In the genomic region with DNA sequence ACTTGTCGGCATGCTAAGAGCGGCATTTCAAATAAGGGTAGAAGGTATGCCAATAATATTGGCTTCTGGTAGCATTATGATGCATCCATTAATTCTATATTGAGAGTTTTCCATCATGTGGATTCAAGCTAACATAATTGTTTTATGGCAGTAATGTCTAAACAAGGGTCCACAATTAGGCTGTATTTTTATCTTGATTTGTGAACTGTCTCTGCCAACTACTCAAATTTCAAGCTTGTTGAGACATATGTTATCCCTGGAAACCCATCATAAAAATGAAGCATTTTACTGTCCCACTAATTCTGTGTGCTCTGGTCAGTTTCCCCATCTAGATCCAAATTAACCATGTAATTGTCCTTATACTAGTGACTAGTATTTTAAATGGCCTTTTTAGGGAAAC, we compare ENCODE assay signal across 35 cellular contexts. TPM values are rescaled to one million over a fixed set of nuclear protein-coding genes. Genes with fewer than 3 reads are reported as not detected.
"Had no signal": no experiment of that assay in that cellular context is flagged by ENCODE, and none has a peak within 500 bp of the region (broad histone marks: within the 10 kb centered on the region; RNA-seq: fewer than 3 reads in every experiment).

No MANE protein-coding gene starts in this region.

- DNase-seq: Kasumi-1, MG63, NCI-H1048, NCI-H1092 treated with DMSO at 0.1 percent for 48 hours, NCI-H1436, NCI-H146, NCI-H1694, NCI-H187 treated with DMSO at 0.1 percent for 48 hours, NCI-H2029, NCI-H2081, NCI-H2171 treated with DMSO at 0.1 percent for 48 hours, NCI-H2227 treated with DMSO at 0.1 percent for 48 hours, NCI-H345, NCI-H446, NCI-H510A treated with DMSO at 0.1 percent for 48 hours, NCI-H524 treated with DMSO at 0.1 percent for 48 hours, NCI-H526 treated with DMSO at 0.1 percent for 48 hours, NCI-H774, PC-9, SHP77, SIG-M5, SJCRH30, T-cell, T-helper 17 cell had no signal

- H3K4me1 ChIP-seq: SJCRH30 had no signal

- H3K36me3 ChIP-seq: MG63, SJCRH30 had no signal

- H3K36me3 Mint-ChIP-seq: T-cell had no signal

- H3K9me3 ChIP-seq: MG63, SJCRH30 had no signal

- H3K4me3 Mint-ChIP-seq: T-cell, T-helper 17 cell had no signal

- H3K4me3 ChIP-seq: MG63, PC-9, SJCRH30, SK-N-MC had no signal

- H3K4me1 Mint-ChIP-seq: T-cell, T-helper 17 cell had no signal

- ATAC-seq: Panc1, Right ventricle myocardium inferior, SK-N-SH treated with all-trans-retinoic acid at 6 μM for 48 hours, T-cell, T-helper 17 cell had no signal

- H3K27ac Mint-ChIP-seq: T-cell, T-helper 17 cell had no signal

- H3K27ac ChIP-seq: PC-9, RWPE1, SJCRH30, SK-N-MC had no signal

RNA-seq across cellular contexts. Expression of a gene that starts 1.3 kb away (rescaled TPM):
- total RNA-seq: M059J; NCI-H460; OCI-LY7; PC-9; RPMI7951; SJCRH30; SK-MEL-5; T-cell; T-helper 1 cell treated with Interleukin-12 subunit alpha and Interleukin-12 subunit beta and Interleukin-4 antibody, amounts not matched to agents 30 ng/mL and 1 ng/mL, for 36 hours; T-helper 17 cell had no signal
